In genomic region chrX:65671966-65672365, GRCh38 we compare ENCODE assay signal across 10 cellular contexts. TPM values are rescaled to one million over a fixed set of nuclear protein-coding genes. Genes with fewer than 3 reads are reported as not detected.
DNase-seq lines count a peak whose midpoint lies in the region; ATAC-seq and TF ChIP-seq lines count a peak whose summit lies in the region.
"Had no signal": no experiment of that assay in that cellular context is flagged by ENCODE, and none has a peak within 500 bp of the region (broad histone marks: within the 10 kb centered on the region; RNA-seq: fewer than 3 reads in every experiment).

No MANE protein-coding gene starts in this region.

- H3K9me2 ChIP-seq in SK-N-SH = no peaks in the 10 kb centered on the region

- POLR2A ChIA-PET in SK-N-SH (lab: Yijun Ruan, JAX) = no interaction called here

- H3K4me3 Mint-ChIP-seq in T-helper 17 cell = peak overlapping the region; percentile 92
- H3K4me3 Mint-ChIP-seq in stimulated activated naive CD8-positive, alpha-beta T cell treated with anti-CD3 and anti-CD28 coated beads, Interleukin-15, amount 100 ng/mL, for 72 hours = peak overlapping the region; percentile 84 to 95

- no peaks in the 10 kb centered on the region for H3K9me3 ChIP-seq in SK-N-SH
- no peaks in the 10 kb centered on the region for H3K9me3 ChIP-seq in T-helper 17 cell (ENCODE audit: control insufficient read depth, low read length, poor library complexity, severe bottlenecking)

- peaks cover 44% of the 10 kb centered on the region for H3K4me1 Mint-ChIP-seq in T-helper 17 cell
- peaks cover 61% of the 10 kb centered on the region for H3K4me1 Mint-ChIP-seq in stimulated activated naive CD8-positive, alpha-beta T cell treated with anti-CD3 and anti-CD28 coated beads, Interleukin-15, amount 100 ng/mL, for 72 hours

- 6% methylated on average over 1 of the region's 1 CpG for WGBS in SK-N-SH (ENCODE audit: low lambda C conversion rate)

- H3K27ac ChIP-seq in SK-N-SH (ENCODE audit: low read depth in 2 of 2, low read length in 1 of 2) = peak overlapping the region in 1 of 2 experiments; percentile 63; a peak in 1 of 4 replicates

- peaks cover 0 to 8% of the 10 kb centered on the region in 2 experiments; a peak in 2 of 4 replicates for H3K4me1 ChIP-seq in SK-N-SH (ENCODE audit: control insufficient read depth in 1 of 2, insufficient read depth in 2 of 2, low read depth in 1 of 2, low read length in 1 of 2)

- H4K20me1 ChIP-seq in SK-N-SH (ENCODE audit: insufficient read depth) = peaks cover 46% of the 10 kb centered on the region

- H3K4me2 ChIP-seq in SK-N-SH = peak overlapping the region; percentile 61

- peaks cover 94% of the 10 kb centered on the region for H3K79me2 ChIP-seq in SK-N-SH (ENCODE audit: insufficient read depth)

- 0 out of 2 replicates have a peak overlapping the region, but pooled peaks have one; percentile 15 for H3K9ac ChIP-seq in SK-N-SH

- H2AFZ ChIP-seq in SK-N-SH (ENCODE audit: low read depth) = no peak overlapping the region

- ATAC-seq in SK-N-SH treated with all-trans-retinoic acid at 6 μM for 48 hours (no peak; the same call in 2 of the 3 replicates), T-helper 17 cell (no peak)
- ATAC-seq in stimulated activated naive CD8-positive, alpha-beta T cell treated with anti-CD3 and anti-CD28 coated beads, Interleukin-15, amount 100 ng/mL, for 72 hours = no peak

- H3K4me3 ChIP-seq in SK-N-SH (ENCODE audit: low read depth in 2 of 2, low read length in 1 of 2) = no peak overlapping the region
- no peak overlapping the region for H3K4me3 ChIP-seq in fibroblast of pulmonary artery (replicated peaks; ENCODE audit: low read depth, low read length)

- H3K36me3 Mint-ChIP-seq in T-helper 17 cell (ENCODE audit: low read depth) = peaks cover 6% of the 10 kb centered on the region

- CTCF ChIA-PET in SK-N-SH (lab: Yijun Ruan, JAX) = no interaction called here

- H3K27me3 Mint-ChIP-seq in T-helper 17 cell = no peaks in the 10 kb centered on the region
- H3K27me3 Mint-ChIP-seq in stimulated activated naive CD8-positive, alpha-beta T cell treated with anti-CD3 and anti-CD28 coated beads, Interleukin-15, amount 100 ng/mL, for 72 hours = no peaks in the 10 kb centered on the region

- no peaks in the 10 kb centered on the region for H3K9me3 Mint-ChIP-seq in stimulated activated naive CD8-positive, alpha-beta T cell treated with anti-CD3 and anti-CD28 coated beads, Interleukin-15, amount 100 ng/mL, for 72 hours

- TF ChIP-seq CTCF in SK-N-SH (IDR thresholded peaks at IDR 0.05) = no peak
- no peak for TF ChIP-seq CTCF in fibroblast of pulmonary artery (IDR thresholded peaks at IDR 0.05; ENCODE audit: low read length, missing control alignments)

- peaks cover 16% of the 10 kb centered on the region for H3F3A ChIP-seq in SK-N-SH (replicated peaks; ENCODE audit: insufficient read depth)

- DNase-seq in SK-N-SH = no peak
- no peak for DNase-seq in T-helper 17 cell
- peak; percentile 58 for DNase-seq in fibroblast of pulmonary artery (ENCODE audit: low read depth)
- no peak for DNase-seq in stimulated activated naive CD8-positive, alpha-beta T cell treated with anti-CD3 and anti-CD28 coated beads, Interleukin-15, amount 100 ng/mL, for 72 hours
- no peak for DNase-seq in MV-4-11 (lab: John Stamatoyannopoulos, UW)
- DNase-seq in amygdala (lab: John Stamatoyannopoulos, UW) = no peak
- DNase-seq in NCI-H2171 (lab: John Stamatoyannopoulos, UW) = no peak
- DNase-seq: hippocampal formation, occipital lobe had no signal

- TF ChIP-seq RAD21 in SK-N-SH (IDR thresholded peaks at IDR 0.05; ENCODE audit: low read length) = no peak

- H3K27me3 ChIP-seq in SK-N-SH (ENCODE audit: insufficient read depth) = no peaks in the 10 kb centered on the region

- no peaks in the 10 kb centered on the region for H3K36me3 ChIP-seq in SK-N-SH (replicated peaks in 1 of 2; ENCODE audit: control insufficient read depth in 1 of 2, insufficient read depth in 2 of 2, low read length in 1 of 2)

- H3K27ac Mint-ChIP-seq in T-helper 17 cell = peak overlapping the region; percentile 94
- peak overlapping the region in 1 of 2 donors; percentile 69 for H3K27ac Mint-ChIP-seq in stimulated activated naive CD8-positive, alpha-beta T cell treated with anti-CD3 and anti-CD28 coated beads, Interleukin-15, amount 100 ng/mL, for 72 hours

- TF ChIP-seq EP300 in SK-N-SH (IDR thresholded peaks at IDR 0.05; ENCODE audit: borderline replicate concordance in 1 of 2, low read depth in 1 of 2, low read length in 1 of 2) = no peak

TF ChIP-seq in SK-N-SH, 30 proteins besides CTCF, POLR2A, EP300 and RAD21:
- no peak for TF ChIP-seq NRF1 (IDR thresholded peaks at IDR 0.05; ENCODE audit: low read depth, low read length)
- no peak for TF ChIP-seq MXI1 (IDR thresholded peaks at IDR 0.05; ENCODE audit: low read depth, low read length)
- TF ChIP-seq, protein P1, sequence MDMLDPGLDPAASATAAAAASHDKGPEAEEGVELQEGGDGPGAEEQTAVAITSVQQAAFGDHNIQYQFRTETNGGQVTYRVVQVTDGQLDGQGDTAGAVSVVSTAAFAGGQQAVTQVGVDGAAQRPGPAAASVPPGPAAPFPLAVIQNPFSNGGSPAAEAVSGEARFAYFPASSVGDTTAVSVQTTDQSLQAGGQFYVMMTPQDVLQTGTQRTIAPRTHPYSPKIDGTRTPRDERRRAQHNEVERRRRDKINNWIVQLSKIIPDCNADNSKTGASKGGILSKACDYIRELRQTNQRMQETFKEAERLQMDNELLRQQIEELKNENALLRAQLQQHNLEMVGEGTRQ (IDR thresholded peaks at IDR 0.05; ENCODE audit: borderline replicate concordance, low read depth, low read length) = no peak
- TF ChIP-seq JUND (IDR thresholded peaks at IDR 0.05) = no peak
- no peak for TF ChIP-seq SIN3A (IDR thresholded peaks at IDR 0.05; ENCODE audit: borderline replicate concordance, low read depth, low read length)
- no peak for TF ChIP-seq NFIC (IDR thresholded peaks at IDR 0.05; ENCODE audit: borderline replicate concordance)
- no peak for TF ChIP-seq TEAD4 (IDR thresholded peaks at IDR 0.05; ENCODE audit: borderline replicate concordance, insufficient read depth)
- TF ChIP-seq FOXJ3 (CRISPR knock-in tag; IDR thresholded peaks at IDR 0.05) = no peak
- TF ChIP-seq POLR2AphosphoS5 (IDR thresholded peaks at IDR 0.05; ENCODE audit: low read depth, low read length) = no peak
- TF ChIP-seq, protein P2, sequence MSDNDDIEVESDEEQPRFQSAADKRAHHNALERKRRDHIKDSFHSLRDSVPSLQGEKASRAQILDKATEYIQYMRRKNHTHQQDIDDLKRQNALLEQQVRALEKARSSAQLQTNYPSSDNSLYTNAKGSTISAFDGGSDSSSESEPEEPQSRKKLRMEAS (IDR thresholded peaks at IDR 0.05; ENCODE audit: low read depth) = no peak
- no peak for TF ChIP-seq CHD2 (IDR thresholded peaks at IDR 0.05; ENCODE audit: low read length, partially characterized antibody)

TF ChIP-seq in SK-N-SH treated with all-trans-retinoic acid at 6 μM for 48 hours, 23 proteins besides CTCF, POLR2A, EP300 and RAD21 (continues in another document):
- no peak for TF ChIP-seq CREB5 (CRISPR knock-in tag; IDR thresholded peaks at IDR 0.05; ENCODE audit: low read depth)
- TF ChIP-seq ARNTL (CRISPR knock-in tag; IDR thresholded peaks at IDR 0.05; ENCODE audit: borderline replicate concordance, low read depth) = no peak
- no peak for TF ChIP-seq OSR1 (CRISPR knock-in tag; IDR thresholded peaks at IDR 0.05)
- TF ChIP-seq ZFP30 (CRISPR knock-in tag; IDR thresholded peaks at IDR 0.05) = no peak
- no peak for TF ChIP-seq GLIS3 (CRISPR knock-in tag; IDR thresholded peaks at IDR 0.05)
- no peak for TF ChIP-seq PATZ1 (CRISPR knock-in tag; IDR thresholded peaks at IDR 0.05; ENCODE audit: borderline replicate concordance)
- TF ChIP-seq PPARA (CRISPR knock-in tag; IDR thresholded peaks at IDR 0.05; ENCODE audit: borderline replicate concordance) = no peak
- no peak for TF ChIP-seq SNAI2 (CRISPR knock-in tag; IDR thresholded peaks at IDR 0.05)
- no peak for TF ChIP-seq TCF4 (CRISPR knock-in tag; IDR thresholded peaks at IDR 0.05; ENCODE audit: borderline replicate concordance)

RNA-seq across cellular contexts. Expression of gene MSN, which starts 4.5 kb away (rescaled TPM):
- polyA plus RNA-seq in SK-N-SH (2012; rRNA removed) = 189 and 226 TPM in 2 replicates
- 139 and 159 TPM in 2 replicates for polyA plus RNA-seq in SK-N-SH (2012; cell fraction: cytosol; rRNA removed)
- 133 and 207 TPM in 2 replicates for polyA plus RNA-seq in SK-N-SH (2012; cell fraction: nucleus; rRNA removed)
- 100 to 1,000 TPM; 344 to 390 TPM for total RNA-seq in T-helper 17 cell
